Comparison of ENCODE assay signal across 20 cellular contexts in the genomic region with DNA sequence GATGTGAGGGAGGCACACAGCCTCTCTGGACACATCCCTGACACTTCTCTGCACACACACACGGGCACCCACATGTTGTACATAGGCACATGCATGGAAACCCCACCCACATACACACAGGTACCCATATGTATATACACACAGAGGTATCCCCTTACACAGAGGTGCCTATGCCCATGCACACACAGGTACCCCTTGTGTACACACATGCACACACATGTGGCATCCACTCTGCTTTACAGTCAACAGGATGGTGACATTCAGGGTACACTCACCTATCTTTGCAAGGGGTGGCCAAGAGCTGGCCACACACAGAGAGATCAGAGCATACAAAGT. TPM values are rescaled to one million over a fixed set of nuclear protein-coding genes. Genes with fewer than 3 reads are reported as not detected.
DNase-seq lines count a peak whose midpoint lies in the region; ATAC-seq, FAIRE-seq and TF ChIP-seq lines count a peak whose summit lies in the region.
"Had no signal": no experiment of that assay in that cellular context is flagged by ENCODE, and none has a peak within 500 bp of the region (broad histone marks: within the 10 kb centered on the region; RNA-seq: fewer than 3 reads in every experiment).

No MANE protein-coding gene starts in this region.

- H3K9me3 ChIP-seq in A549 (no peaks in the 10 kb centered on the region), HUES48 (ENCODE audit: control insufficient read depth, insufficient read depth, low read length) (no peaks in the 10 kb centered on the region), ascending aorta (no peaks in the 10 kb centered on the region)
- no peaks in the 10 kb centered on the region for H3K9me3 ChIP-seq in naive thymus-derived CD4-positive, alpha-beta T cell (ENCODE audit: control insufficient read depth in 2 of 3, low read length in 3 of 3)
- H3K9me3 ChIP-seq: heart left ventricle had no signal

- H3K4me3 ChIP-seq in A549 (no peak overlapping the region), HUES48 (ENCODE audit: low read depth, low read length) (0 out of 2 replicates have a peak overlapping the region, but pooled peaks have one; percentile 63), dorsolateral prefrontal cortex (peak overlapping the region in 53 of 59 donors; percentile 27 to 75 (median 62)), ascending aorta (no peak overlapping the region)
- no peak overlapping the region for H3K4me3 ChIP-seq in naive thymus-derived CD4-positive, alpha-beta T cell (ENCODE audit: low read length)

- POLR2A ChIA-PET in A549 (lab: Yijun Ruan, JAX), result no interaction called here
- POLR2A ChIA-PET in naive thymus-derived CD4-positive, alpha-beta T cell (lab: Charles Lee), result no interaction called here

- no peak for DNase-seq in A549 (ENCODE audit: low read depth in 1 of 2, low spot score in 1 of 2)
- DNase-seq in dorsolateral prefrontal cortex, result peak in 1 of 10 donors; percentile 9
- no peak for DNase-seq in naive thymus-derived CD4-positive, alpha-beta T cell
- DNase-seq in ascending aorta (ENCODE audit: low spot score in 2 of 2), result no peak
- no peak for DNase-seq in frontal cortex (ENCODE audit: low spot score in 2 of 2)
- DNase-seq: activated CD4-positive, alpha-beta T cell treated with anti-CD3 and anti-CD28 coated beads, Interleukin-2, amount 50 U/mL, for 48 hours; activated T-cell treated with anti-CD3 and anti-CD28 coated beads, Interleukin-2, amount 50 U/mL, for 4 hours; DND-41; effector CD4-positive, alpha-beta T cell; heart left ventricle; NCI-H1092; NCI-H2029 treated with DMSO at 0.1 percent for 48 hours; right cardiac atrium; stimulated activated naive CD8-positive, alpha-beta T cell treated with anti-CD3 and anti-CD28 coated beads, Interleukin-15, Interleukin-2, amounts not matched to agents 100 U/mL and 50 U/mL, for 24 hours had no signal

- no peak for TF ChIP-seq RAD21 in A549 (conservative IDR thresholded peaks at IDR 0.05 in 1 of 2, IDR thresholded peaks at IDR 0.05 in 1 of 2)

- no peak overlapping the region for H3K27ac Mint-ChIP-seq in naive thymus-derived CD4-positive, alpha-beta T cell
- H3K27ac Mint-ChIP-seq: memory B cell had no signal

- H3K36me3 Mint-ChIP-seq in naive thymus-derived CD4-positive, alpha-beta T cell, result no peaks in the 10 kb centered on the region
- H3K36me3 Mint-ChIP-seq: memory B cell had no signal

- intact Hi-C loops in dorsolateral prefrontal cortex (cut with DNase I) (loop anchor here (1.0 to 10.0 kb wide), 5 partner anchors 59 to 239 kb away; a partner anchor contains a TSS), ascending aorta (cut with DNase I) (no loop called here)
- intact Hi-C loops in naive thymus-derived CD4-positive, alpha-beta T cell (cut with micrococcal nuclease), result no loop called here

- H3K27me3 ChIP-seq in HUES48 (ENCODE audit: control insufficient read depth, insufficient read depth, low read length) (peaks cover 36% of the 10 kb centered on the region), dorsolateral prefrontal cortex (peaks cover 0 to 4% (median 0%) of the 10 kb centered on the region in 45 donors), ascending aorta (no peaks in the 10 kb centered on the region)
- H3K27me3 ChIP-seq in naive thymus-derived CD4-positive, alpha-beta T cell (ENCODE audit: control insufficient read depth in 2 of 2, insufficient read depth in 2 of 2, low read length in 2 of 2), result no peaks in the 10 kb centered on the region

- FAIRE-seq in A549 (lab: Jason Lieb, UNC) (no peak), frontal cortex (lab: Jason Lieb, UNC) (no peak)
- FAIRE-seq: H54 had no signal

- CTCF ChIA-PET in A549 (lab: Yijun Ruan, JAX), result interaction anchor here (0.9 kb wide), 1 partner anchor 23 kb away, joined by 3 read pairs; no protein-coding TSS in a partner anchor
- CTCF ChIA-PET in naive thymus-derived CD4-positive, alpha-beta T cell (lab: Charles Lee), result no interaction called here

- H3K4me1 Mint-ChIP-seq in naive thymus-derived CD4-positive, alpha-beta T cell, result peaks cover 0 to 17% (median 14%) of the 10 kb centered on the region in 7 donors
- H3K4me1 Mint-ChIP-seq: memory B cell had no signal

- peaks cover 0 to 2% (median 0%) of the 10 kb centered on the region in 11 donors for H3K9me3 Mint-ChIP-seq in naive thymus-derived CD4-positive, alpha-beta T cell
- H3K9me3 Mint-ChIP-seq: activated T-cell treated with anti-CD3 and anti-CD28 coated beads, Interleukin-2, amount 50 U/mL, for 4 hours; memory B cell had no signal

- H3K27ac ChIP-seq in A549 (no peak overlapping the region), HUES48 (ENCODE audit: low read depth, low read length) (no peak overlapping the region), dorsolateral prefrontal cortex (peak overlapping the region in 25 of 59 donors; percentile 5 to 92 (median 80)), ascending aorta (no peak overlapping the region)
- H3K27ac ChIP-seq in naive thymus-derived CD4-positive, alpha-beta T cell (ENCODE audit: low read depth, low read length), result no peak overlapping the region
- H3K27ac ChIP-seq: heart left ventricle, KMS-11 had no signal

- peak overlapping the region; percentile 98; the same call in 1 of the 3 replicates for H3K4me2 ChIP-seq in A549
- H3K4me2 ChIP-seq: KMS-11 had no signal

- WGBS in A549 (ENCODE audit: missing lambda C conversion rate), result 0% methylated on average over 1 of the region's 1 CpG

- H3K4me1 ChIP-seq in A549, result peaks cover 9% of the 10 kb centered on the region
- peaks cover 10% of the 10 kb centered on the region; the same call in 1 of the 2 replicates for H3K4me1 ChIP-seq in HUES48 (ENCODE audit: control insufficient read depth, insufficient read depth, low read length)
- peaks cover 0 to 8% of the 10 kb centered on the region in 2 donors for H3K4me1 ChIP-seq in naive thymus-derived CD4-positive, alpha-beta T cell (ENCODE audit: control insufficient read depth in 2 of 2, insufficient read depth in 2 of 2, low read length in 2 of 2)
- H3K4me1 ChIP-seq in ascending aorta, result no peaks in the 10 kb centered on the region

- H3K4me3 Mint-ChIP-seq in naive thymus-derived CD4-positive, alpha-beta T cell, result peak overlapping the region in 9 of 10 donors; percentile 51 to 79 (median 69)
- H3K4me3 Mint-ChIP-seq: memory B cell had no signal

- no peak for TF ChIP-seq POLR2A in A549 (IDR thresholded peaks at IDR 0.05; ENCODE audit: low read length)

- TF ChIP-seq EP300 in A549 (IDR thresholded peaks at IDR 0.05), result no peak

- H3K27me3 Mint-ChIP-seq in naive thymus-derived CD4-positive, alpha-beta T cell, result peaks cover 0 to 50% (median 7%) of the 10 kb centered on the region in 5 donors

- ATAC-seq in A549 (no peak; a peak in 1 of 6 replicates), HG03354 (IDR thresholded peaks at IDR 0.05; ENCODE audit: poor library complexity, severe bottlenecking, unreplicated experiment) (no peak), GM19035 (IDR thresholded peaks at IDR 0.05; ENCODE audit: unreplicated experiment) (no peak)
- ATAC-seq in naive thymus-derived CD4-positive, alpha-beta T cell, result no peak
- ATAC-seq: heart left ventricle; right cardiac atrium; stimulated activated naive CD8-positive, alpha-beta T cell treated with anti-CD3 and anti-CD28 coated beads, Interleukin-15, Interleukin-2, amounts not matched to agents 100 U/mL and 50 U/mL, for 24 hours had no signal

- no peak overlapping the region for H3K9ac ChIP-seq in HUES48 (ENCODE audit: low read depth, low read length)
- H3K9ac ChIP-seq: KMS-11 had no signal

- TF ChIP-seq CTCF in A549 (IDR thresholded peaks at IDR 0.05), result no peak
- TF ChIP-seq CTCF in dorsolateral prefrontal cortex (IDR thresholded peaks at IDR 0.05 in 54 of 56, conservative IDR thresholded peaks at IDR 0.05 in 2 of 56; ENCODE audit: low read depth in 1 of 56, partially characterized antibody in 56 of 56), result no peak
- TF ChIP-seq CTCF in ascending aorta (IDR thresholded peaks at IDR 0.05), result no peak

- H3K36me3 ChIP-seq in HUES48 (ENCODE audit: control insufficient read depth, insufficient read depth, low read length) (no peaks in the 10 kb centered on the region), ascending aorta (no peaks in the 10 kb centered on the region)
- no peaks in the 10 kb centered on the region for H3K36me3 ChIP-seq in naive thymus-derived CD4-positive, alpha-beta T cell (ENCODE audit: control insufficient read depth in 2 of 3, insufficient read depth in 3 of 3, low read length in 3 of 3)
- H3K36me3 ChIP-seq: heart left ventricle had no signal

TF ChIP-seq in A549, 52 proteins besides CTCF, POLR2A, EP300 and RAD21:
- TF ChIP-seq MAFK (IDR thresholded peaks at IDR 0.05; ENCODE audit: partially characterized antibody) (no peak), CBX2 (IDR thresholded peaks at IDR 0.05; ENCODE audit: borderline replicate concordance, low read depth) (no peak), ZSCAN20 (CRISPR knock-in tag; IDR thresholded peaks at IDR 0.05) (no peak)
TF ChIP-seq in A549: peak in this region for 0.

RNA-seq across cellular contexts. Expression of a gene that starts 59.5 kb away (rescaled TPM):
- polyA plus RNA-seq in A549 (2011; rRNA removed) (86.8 and 106 TPM in 2 replicates), A549 (2017; fragmentation: RNase III; extraction: RNeasy Plus Mini Kit Qiagen cat#74134 plus additional on column Dnase treatment) (80.9 to 84.0 TPM (median 83.2 TPM) in 3 replicates)
- polyA plus RNA-seq in A549 (2012; cell fraction: cytosol; rRNA removed), result 73.6 and 125 TPM in 2 replicates
- polyA plus RNA-seq in A549 (2012; cell fraction: nucleus; rRNA removed), result 135 and 159 TPM in 2 replicates
- polyA minus RNA-seq in A549 (2011; rRNA and poly(A)+ RNA removed), result 92.2 and 106 TPM in 2 replicates
- total RNA-seq in dorsolateral prefrontal cortex (100 to 1,000 TPM; 119 to 220 (median 170) TPM), ascending aorta (64.3 TPM), frontal cortex (159 TPM)
- 10 to 100 TPM; 50.5 to 82.9 (median 66.7) TPM for total RNA-seq in naive thymus-derived CD4-positive, alpha-beta T cell
- polyA plus RNA-seq in naive thymus-derived CD4-positive, alpha-beta T cell, result 10 to 100 TPM; 36.3 to 41.3 TPM

Comparison
In these comparisons a context has a peak if more than half of its experiments do, and no peak if none do; other contexts are left out.
1. H3K4me3 ChIP-seq: peak in HUES48 (single experiment) and dorsolateral prefrontal cortex (53 of 59); none in A549 (single experiment), naive thymus-derived CD4-positive, alpha-beta T cell (single experiment) and ascending aorta (0 of 2).
2. intact Hi-C loops: an anchor here in dorsolateral prefrontal cortex (1.0 to 10.0 kb wide); none called in naive thymus-derived CD4-positive, alpha-beta T cell and ascending aorta.